8 cellular contexts compared by ENCODE assay signal in genomic region chrX:119655125-119655524, GRCh38. TPM values are rescaled to one million over a fixed set of nuclear protein-coding genes. Genes with fewer than 3 reads are reported as not detected.
DNase-seq lines count a peak whose midpoint lies in the region; ATAC-seq lines count a peak whose summit lies in the region.

No MANE protein-coding gene starts in this region.

- H3K27me3 Mint-ChIP-seq in activated CD4-positive, alpha-beta T cell treated with anti-CD3 and anti-CD28 coated beads, Interleukin-2, amount 10 ng/mL, durations not matched to agents 24 days and 14 days = no peaks in the 10 kb centered on the region

- H3K4me1 Mint-ChIP-seq in activated CD4-positive, alpha-beta T cell treated with anti-CD3 and anti-CD28 coated beads, Interleukin-2, amount 10 ng/mL, durations not matched to agents 24 days and 14 days = peaks cover 33% of the 10 kb centered on the region

- peaks cover 46% of the 10 kb centered on the region for H3K36me3 Mint-ChIP-seq in activated CD4-positive, alpha-beta T cell treated with anti-CD3 and anti-CD28 coated beads, Interleukin-2, amount 10 ng/mL, durations not matched to agents 24 days and 14 days (ENCODE audit: low read depth)

- peak; percentile 80 for DNase-seq in activated CD4-positive, alpha-beta T cell treated with anti-CD3 and anti-CD28 coated beads, Interleukin-2, amount 10 ng/mL, durations not matched to agents 24 days and 14 days
- DNase-seq in effector CD8-positive, alpha-beta T cell (lab: John Stamatoyannopoulos, UW) = peak; percentile 10
- DNase-seq in skeletal muscle cell (ENCODE audit: low read depth) (peak; percentile 75), NCI-H2081 treated with DMSO at 0.1 percent for 48 hours (lab: John Stamatoyannopoulos, UW) (no peak), UCSD-AML1 (lab: John Stamatoyannopoulos, UW; ENCODE audit: unreplicated experiment) (no peak), NCI-H187 treated with DMSO at 0.1 percent for 48 hours (lab: John Stamatoyannopoulos, UW) (no peak)

- intact Hi-C loops in activated CD4-positive, alpha-beta T cell treated with anti-CD3 and anti-CD28 coated beads, Interleukin-2, amount 10 ng/mL, durations not matched to agents 24 days and 14 days (cut with micrococcal nuclease) = loop anchor here (1.0 to 2.0 kb wide), 3 partner anchors 22 to 48 kb away; partner anchors contain the start of genes NKRF and SEPTIN6

- H3K4me3 Mint-ChIP-seq in activated CD4-positive, alpha-beta T cell treated with anti-CD3 and anti-CD28 coated beads, Interleukin-2, amount 10 ng/mL, durations not matched to agents 24 days and 14 days = peak overlapping the region; percentile 66

- H3K4me3 ChIP-seq in skeletal muscle cell (ENCODE audit: low read depth, low read length) = no peak overlapping the region

- H3K27ac Mint-ChIP-seq in activated CD4-positive, alpha-beta T cell treated with anti-CD3 and anti-CD28 coated beads, Interleukin-2, amount 10 ng/mL, durations not matched to agents 24 days and 14 days = peak overlapping the region; percentile 94

- ATAC-seq in GM19025 (IDR thresholded peaks at IDR 0.05; ENCODE audit: low read depth, unreplicated experiment) = peak; percentile 78
- no peak for ATAC-seq in GM19328 (IDR thresholded peaks at IDR 0.05; ENCODE audit: unreplicated experiment)

- no peaks in the 10 kb centered on the region for H3K9me3 Mint-ChIP-seq in activated CD4-positive, alpha-beta T cell treated with anti-CD3 and anti-CD28 coated beads, Interleukin-2, amount 10 ng/mL, durations not matched to agents 24 days and 14 days

RNA-seq across cellular contexts. Expression of gene SEPTIN6, which starts 37.8 kb away (rescaled TPM):
- total RNA-seq in activated CD4-positive, alpha-beta T cell treated with anti-CD3 and anti-CD28 coated beads, Interleukin-2, amount 10 ng/mL, durations not matched to agents 24 days and 14 days = 151 and 153 TPM in 2 replicates

RNA-seq across cellular contexts. Expression of gene NKRF, which starts 48.9 kb away (rescaled TPM):
- 28.0 and 29.8 TPM in 2 replicates for total RNA-seq in activated CD4-positive, alpha-beta T cell treated with anti-CD3 and anti-CD28 coated beads, Interleukin-2, amount 10 ng/mL, durations not matched to agents 24 days and 14 days

Comparison
In these comparisons a context has a peak if more than half of its experiments do, and no peak if none do; other contexts are left out.
1. DNase-seq: peak in activated CD4-positive, alpha-beta T cell treated with anti-CD3 and anti-CD28 coated beads, Interleukin-2, amount 10 ng/mL, durations not matched to agents 24 days and 14 days (single experiment), effector CD8-positive, alpha-beta T cell (single experiment) and skeletal muscle cell (single experiment); none in NCI-H2081 treated with DMSO at 0.1 percent for 48 hours (single experiment), UCSD-AML1 (single experiment) and NCI-H187 treated with DMSO at 0.1 percent for 48 hours (single experiment).